1 cellular context compared by ENCODE assay signal in the genomic region with DNA sequence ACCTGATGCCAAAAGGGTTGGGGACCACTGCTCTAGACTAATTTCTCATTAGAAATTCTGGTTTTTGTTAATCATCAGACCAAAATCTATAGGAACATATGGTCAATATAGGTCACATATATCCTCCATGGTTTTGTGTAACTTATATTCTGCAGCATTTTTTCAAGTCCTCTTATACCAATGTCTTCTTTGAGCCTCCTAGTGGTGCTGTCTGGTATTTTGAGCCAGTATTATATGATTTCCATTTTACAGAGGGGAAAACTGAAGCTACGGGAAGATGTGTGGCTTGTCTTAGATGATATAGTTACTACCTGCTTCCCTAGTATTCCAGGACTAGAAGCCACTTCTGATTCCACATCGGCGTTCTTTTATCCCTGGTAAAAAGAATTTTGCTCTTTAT.
TF ChIP-seq lines count a peak whose summit lies in the region.

No MANE protein-coding gene starts in this region.

TF ChIP-seq in HCT116, 20 proteins besides CTCF, POLR2A, EP300 and RAD21 (continued from another document):
- TF ChIP-seq CEBPB (IDR thresholded peaks at IDR 0.05; ENCODE audit: low read depth) (no peak), FOSL1 (IDR thresholded peaks at IDR 0.05; ENCODE audit: low read depth) (no peak), POLR2AphosphoS5 (IDR thresholded peaks at IDR 0.05; ENCODE audit: low read depth, low read length) (no peak), EZH2 (IDR thresholded peaks at IDR 0.05) (no peak)
TF ChIP-seq in HCT116: peak in this region for 0.
